1 cellular context compared by ENCODE assay signal in the genomic region with DNA sequence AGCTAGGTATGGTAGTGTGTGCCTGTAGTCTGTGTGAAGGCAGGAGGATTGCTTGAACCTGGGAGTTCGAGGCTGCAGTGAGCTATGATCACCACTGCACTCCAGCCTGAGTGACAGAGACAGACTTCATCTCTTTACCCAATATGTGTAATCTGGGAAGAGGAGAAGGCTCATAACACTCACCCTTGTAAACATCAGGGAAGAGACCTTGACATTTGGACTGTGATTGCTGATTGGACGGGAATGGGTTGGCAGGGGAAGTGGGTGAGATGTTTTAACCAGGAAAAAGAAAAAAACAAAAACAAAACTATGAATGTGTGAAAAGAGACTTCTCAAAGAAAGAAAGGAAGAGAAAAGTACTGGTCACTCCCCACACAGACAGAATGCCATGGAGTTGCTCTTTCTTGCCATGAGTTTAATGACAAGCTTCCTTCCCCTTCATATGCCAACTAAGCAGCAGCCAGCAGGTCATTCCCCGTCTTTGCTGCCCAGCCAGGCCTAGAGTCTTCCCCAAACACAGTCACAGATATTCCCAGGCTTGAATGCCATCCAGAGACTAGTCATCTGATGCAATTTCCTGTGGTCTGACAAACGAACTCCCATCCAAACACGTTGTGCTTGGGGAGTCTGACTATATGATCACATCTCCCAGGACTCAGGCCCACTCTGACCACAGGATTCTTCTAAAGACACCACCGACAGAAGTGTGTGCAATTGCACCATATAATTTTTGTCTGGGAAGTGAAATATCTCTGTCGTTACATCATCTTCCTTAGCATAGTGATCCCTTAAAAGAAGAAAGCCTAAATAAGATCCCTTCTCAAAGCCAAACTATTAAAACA.
TF ChIP-seq lines count a peak whose summit lies in the region.

No MANE protein-coding gene starts in this region.

TF ChIP-seq in K562, 482 proteins besides CTCF, POLR2A, EP300 and RAD21:
- TF ChIP-seq POLR2G (IDR thresholded peaks at IDR 0.05; ENCODE audit: low read depth, low read length) (no peak), ZNF134 (CRISPR knock-in tag; conservative IDR thresholded peaks at IDR 0.05) (no peak), ATF4 (CRISPR knock-in tag; IDR thresholded peaks at IDR 0.05) (peak; percentile 71), HSF4 (CRISPR knock-in tag; IDR thresholded peaks at IDR 0.05; ENCODE audit: borderline replicate concordance) (no peak), RBM25 (IDR thresholded peaks at IDR 0.05; ENCODE audit: low read depth, low read length, severe bottlenecking) (no peak), RBFOX2 (IDR thresholded peaks at IDR 0.05; ENCODE audit: low read depth, low read length) (no peak), POLR2H (tag; IDR thresholded peaks at IDR 0.05; ENCODE audit: low read depth) (no peak), L3MBTL2 (IDR thresholded peaks at IDR 0.05) (0 out of 2 replicates have a peak, but pooled peaks have one; percentile 33), CEBPG (CRISPR knock-in tag; IDR thresholded peaks at IDR 0.05) (0 out of 2 replicates have a peak, but pooled peaks have one; percentile 29), CEBPG (tag; conservative IDR thresholded peaks at IDR 0.05 in 1 of 2, IDR thresholded peaks at IDR 0.05 in 1 of 2) (peak; percentile 54 to 88; a peak in 3 of 4 replicates), SMAD3 (CRISPR knock-in tag; conservative IDR thresholded peaks at IDR 0.05) (0 out of 2 replicates have a peak, but pooled peaks have one; percentile 20), ZNF3 (CRISPR knock-in tag; IDR thresholded peaks at IDR 0.05) (no peak), CXXC5 (CRISPR knock-in tag; IDR thresholded peaks at IDR 0.05) (peak; percentile 17; the same call in 1 of the 2 replicates), GABPA (tag; conservative IDR thresholded peaks at IDR 0.05; ENCODE audit: low read depth) (peak; percentile 66), BRD4 (IDR thresholded peaks at IDR 0.05) (no peak), RBBP5 (IDR thresholded peaks at IDR 0.05; ENCODE audit: borderline replicate concordance, insufficient read depth, low read length, poor library complexity, severe bottlenecking) (no peak), ETV1 (tag; conservative IDR thresholded peaks at IDR 0.05; ENCODE audit: low read depth) (peak; percentile 21; the same call in 1 of the 2 replicates), PBX2 (CRISPR knock-in tag; IDR thresholded peaks at IDR 0.05; ENCODE audit: low read depth) (no peak), PBX2 (tag; conservative IDR thresholded peaks at IDR 0.05; ENCODE audit: low read depth) (no peak)
- TF ChIP-seq, protein P1, sequence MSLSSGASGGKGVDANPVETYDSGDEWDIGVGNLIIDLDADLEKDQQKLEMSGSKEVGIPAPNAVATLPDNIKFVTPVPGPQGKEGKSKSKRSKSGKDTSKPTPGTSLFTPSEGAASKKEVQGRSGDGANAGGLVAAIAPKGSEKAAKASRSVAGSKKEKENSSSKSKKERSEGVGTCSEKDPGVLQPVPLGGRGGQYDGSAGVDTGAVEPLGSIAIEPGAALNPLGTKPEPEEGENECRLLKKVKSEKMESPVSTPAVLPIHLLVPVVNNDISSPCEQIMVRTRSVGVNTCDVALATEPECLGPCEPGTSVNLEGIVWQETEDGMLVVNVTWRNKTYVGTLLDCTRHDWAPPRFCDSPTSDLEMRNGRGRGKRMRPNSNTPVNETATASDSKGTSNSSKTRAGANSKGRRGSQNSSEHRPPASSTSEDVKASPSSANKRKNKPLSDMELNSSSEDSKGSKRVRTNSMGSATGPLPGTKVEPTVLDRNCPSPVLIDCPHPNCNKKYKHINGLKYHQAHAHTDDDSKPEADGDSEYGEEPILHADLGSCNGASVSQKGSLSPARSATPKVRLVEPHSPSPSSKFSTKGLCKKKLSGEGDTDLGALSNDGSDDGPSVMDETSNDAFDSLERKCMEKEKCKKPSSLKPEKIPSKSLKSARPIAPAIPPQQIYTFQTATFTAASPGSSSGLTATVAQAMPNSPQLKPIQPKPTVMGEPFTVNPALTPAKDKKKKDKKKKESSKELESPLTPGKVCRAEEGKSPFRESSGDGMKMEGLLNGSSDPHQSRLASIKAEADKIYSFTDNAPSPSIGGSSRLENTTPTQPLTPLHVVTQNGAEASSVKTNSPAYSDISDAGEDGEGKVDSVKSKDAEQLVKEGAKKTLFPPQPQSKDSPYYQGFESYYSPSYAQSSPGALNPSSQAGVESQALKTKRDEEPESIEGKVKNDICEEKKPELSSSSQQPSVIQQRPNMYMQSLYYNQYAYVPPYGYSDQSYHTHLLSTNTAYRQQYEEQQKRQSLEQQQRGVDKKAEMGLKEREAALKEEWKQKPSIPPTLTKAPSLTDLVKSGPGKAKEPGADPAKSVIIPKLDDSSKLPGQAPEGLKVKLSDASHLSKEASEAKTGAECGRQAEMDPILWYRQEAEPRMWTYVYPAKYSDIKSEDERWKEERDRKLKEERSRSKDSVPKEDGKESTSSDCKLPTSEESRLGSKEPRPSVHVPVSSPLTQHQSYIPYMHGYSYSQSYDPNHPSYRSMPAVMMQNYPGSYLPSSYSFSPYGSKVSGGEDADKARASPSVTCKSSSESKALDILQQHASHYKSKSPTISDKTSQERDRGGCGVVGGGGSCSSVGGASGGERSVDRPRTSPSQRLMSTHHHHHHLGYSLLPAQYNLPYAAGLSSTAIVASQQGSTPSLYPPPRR (CRISPR knock-in tag; IDR thresholded peaks at IDR 0.05; ENCODE audit: borderline replicate concordance) = no peak
- TF ChIP-seq, protein P2, sequence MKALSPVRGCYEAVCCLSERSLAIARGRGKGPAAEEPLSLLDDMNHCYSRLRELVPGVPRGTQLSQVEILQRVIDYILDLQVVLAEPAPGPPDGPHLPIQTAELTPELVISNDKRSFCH (CRISPR knock-in tag; IDR thresholded peaks at IDR 0.05) = no peak
- TF ChIP-seq, protein P2 (tag; IDR thresholded peaks at IDR 0.05) = no peak
